ENCODE assay signal across 8 cellular contexts in genomic region chr17:40818733-40819527, GRCh38. TPM values are rescaled to one million over a fixed set of nuclear protein-coding genes. Genes with fewer than 3 reads are reported as not detected.
DNase-seq lines count a peak whose midpoint lies in the region; ATAC-seq, FAIRE-seq and TF ChIP-seq lines count a peak whose summit lies in the region.

No MANE protein-coding gene starts in this region.

- H3K9me3 Mint-ChIP-seq in activated naive CD4-positive, alpha-beta T cell treated with anti-CD3 and anti-CD28 coated beads, Interleukin-2, amount 10 ng/mL, durations not matched to agents 7 days and 5 days = peaks cover 3% of the 10 kb centered on the region

- CTCF ChIA-PET in activated naive CD4-positive, alpha-beta T cell treated with anti-CD3 and anti-CD28 coated beads, Interleukin-2, amount 10 ng/mL, durations not matched to agents 7 days and 5 days (lab: Charles Lee) = interaction anchor here (0.7 to 1.2 kb wide), 4 partner anchors 10 to 847 kb away, joined by 3 to 4 read pairs (median 4); no protein-coding TSS in a partner anchor

- H3K27me3 Mint-ChIP-seq in activated naive CD4-positive, alpha-beta T cell treated with anti-CD3 and anti-CD28 coated beads, Interleukin-2, amount 10 ng/mL, durations not matched to agents 7 days and 5 days = peaks cover 14% of the 10 kb centered on the region

- peaks cover 21% of the 10 kb centered on the region for H3F3A ChIP-seq in MM.1S (ENCODE audit: insufficient read depth, low read length)

- peak overlapping the region; percentile 77 for H3K4me3 ChIP-seq in MM.1S (ENCODE audit: low read length)

- H3K4me2 ChIP-seq in MM.1S (ENCODE audit: low read depth, low read length) = peak overlapping the region; percentile 64

- no peaks in the 10 kb centered on the region for H3K9me3 ChIP-seq in MM.1S (replicated peaks; ENCODE audit: insufficient read depth, low read length)

- no peak for FAIRE-seq in H54 (lab: Jason Lieb, UNC)

- H3K27me3 ChIP-seq in MM.1S (replicated peaks; ENCODE audit: insufficient read depth, low read length) = no peaks in the 10 kb centered on the region

- peak; percentile 74 for TF ChIP-seq POLR2A in H54 (IDR thresholded peaks at IDR 0.05; ENCODE audit: low read depth, low read length)

- H3K27ac ChIP-seq in MM.1S (ENCODE audit: low read length) = peak overlapping the region; percentile 67; the same call in 1 of the 2 replicates
- peak overlapping the region; percentile 42 for H3K27ac ChIP-seq in temporal lobe (ENCODE audit: low read depth, low read length)

- peak overlapping the region; percentile 96 for H3K27ac Mint-ChIP-seq in activated naive CD4-positive, alpha-beta T cell treated with anti-CD3 and anti-CD28 coated beads, Interleukin-2, amount 10 ng/mL, durations not matched to agents 7 days and 5 days

- H3K79me2 ChIP-seq in MM.1S (ENCODE audit: low read length) = peaks cover 10% of the 10 kb centered on the region; the same call in 1 of the 2 replicates

- H3K9me2 ChIP-seq in MM.1S (replicated peaks; ENCODE audit: insufficient read depth, low read length) = no peaks in the 10 kb centered on the region

- peaks cover 29% of the 10 kb centered on the region for H3K4me1 Mint-ChIP-seq in activated naive CD4-positive, alpha-beta T cell treated with anti-CD3 and anti-CD28 coated beads, Interleukin-2, amount 10 ng/mL, durations not matched to agents 7 days and 5 days

- H4K20me1 ChIP-seq in MM.1S (ENCODE audit: insufficient read depth, low read length) = no peaks in the 10 kb centered on the region

- no peaks in the 10 kb centered on the region for H3K36me3 ChIP-seq in MM.1S (replicated peaks; ENCODE audit: insufficient read depth, low read length)

- ATAC-seq in omental fat pad (ENCODE audit: low FRiP score) = peak; percentile 95

- peak overlapping the region; percentile 80 for H2AFZ ChIP-seq in MM.1S (ENCODE audit: low read length)

- peak overlapping the region; percentile 64 for H3K9ac ChIP-seq in MM.1S (ENCODE audit: low read length)

- TF ChIP-seq CTCF in MM.1S (IDR thresholded peaks at IDR 0.05; ENCODE audit: low read length) (no peak), omental fat pad (IDR thresholded peaks at IDR 0.05) (no peak)

- H3K36me3 Mint-ChIP-seq in activated naive CD4-positive, alpha-beta T cell treated with anti-CD3 and anti-CD28 coated beads, Interleukin-2, amount 10 ng/mL, durations not matched to agents 7 days and 5 days = peaks cover 28% of the 10 kb centered on the region

- H3K4me3 Mint-ChIP-seq in activated naive CD4-positive, alpha-beta T cell treated with anti-CD3 and anti-CD28 coated beads, Interleukin-2, amount 10 ng/mL, durations not matched to agents 7 days and 5 days = peak overlapping the region; percentile 82

- 0 out of 2 replicates have a peak, but pooled peaks cover 8% of the 10 kb centered on the region for H3K4me1 ChIP-seq in MM.1S (ENCODE audit: low read length)

- DNase-seq in DMS79 treated with DMSO at 0.1 percent for 48 hours (lab: John Stamatoyannopoulos, UW) = peak; percentile 64
- DNase-seq in H54 (ENCODE audit: insufficient read length, low spot score) = peak; percentile 45
- peak; percentile 85 for DNase-seq in MM.1S
- peak; percentile 69 for DNase-seq in SK-N-DZ (ENCODE audit: low spot score)
- DNase-seq in activated naive CD4-positive, alpha-beta T cell treated with anti-CD3 and anti-CD28 coated beads, Interleukin-2, amount 10 ng/mL, durations not matched to agents 7 days and 5 days = peak; percentile 86
- peak; percentile 70 for DNase-seq in globus pallidus (ENCODE audit: low spot score)
- DNase-seq in omental fat pad (ENCODE audit: low spot score) = peak; percentile 32

RNA-seq across cellular contexts. Expression of gene KRT10, which starts 3.5 kb away (rescaled TPM):
- 8.9 and 26.5 TPM in 2 replicates for polyA plus RNA-seq in SK-N-DZ (2014; cell fraction: cytosol; rRNA removed)
- 2.3 and 9.6 TPM in 2 replicates for polyA plus RNA-seq in SK-N-DZ (2014; cell fraction: nucleus; rRNA removed)
- total RNA-seq in omental fat pad = 10 to 100 TPM in 2 of 4 donors, 1 to 10 TPM in 2; 4.4 to 17.5 (median 10.8) TPM
- 4.4 TPM for total RNA-seq in temporal lobe

RNA-seq across cellular contexts. Expression of gene KRT28, which starts 19.2 kb away (rescaled TPM):
- not detected in 2 replicates for polyA plus RNA-seq in SK-N-DZ (2014; cell fraction: cytosol; rRNA removed)
- polyA plus RNA-seq in SK-N-DZ (2014; cell fraction: nucleus; rRNA removed) = not detected in 2 replicates
- total RNA-seq in omental fat pad (not detected), temporal lobe (0.25 TPM)

RNA-seq across cellular contexts. Expression of gene KRT27, which starts 36.6 kb away (rescaled TPM):
- polyA plus RNA-seq in SK-N-DZ (2014; cell fraction: cytosol; rRNA removed) = not detected in 2 replicates
- not detected in 2 replicates for polyA plus RNA-seq in SK-N-DZ (2014; cell fraction: nucleus; rRNA removed)
- not detected for total RNA-seq in omental fat pad
- total RNA-seq in temporal lobe = 0.25 TPM

RNA-seq across cellular contexts. Expression of gene KRT26, which starts 46.9 kb away (rescaled TPM):
- polyA plus RNA-seq in SK-N-DZ (2014; cell fraction: cytosol; rRNA removed) = not detected in 2 replicates
- not detected in 2 replicates for polyA plus RNA-seq in SK-N-DZ (2014; cell fraction: nucleus; rRNA removed)
- total RNA-seq in omental fat pad (not detected), temporal lobe (not detected)

RNA-seq across cellular contexts. Expression of gene KRT12, which starts 48.1 kb away (rescaled TPM):
- 0.05 TPM in 1 of 2 replicates, not detected in the other for polyA plus RNA-seq in SK-N-DZ (2014; cell fraction: cytosol; rRNA removed)
- not detected in 2 replicates for polyA plus RNA-seq in SK-N-DZ (2014; cell fraction: nucleus; rRNA removed)
- total RNA-seq in omental fat pad (not detected), temporal lobe (not detected)

Comparison
In these comparisons a context has a peak if more than half of its experiments do, and no peak if none do; other contexts are left out.
1. Peak in every context shown above with its lines: DNase-seq, ATAC-seq, H3K4me3 ChIP-seq and H3K27ac ChIP-seq.
2. DNase-seq: peak in every context shown above with its lines; median percentile 86 in activated naive CD4-positive, alpha-beta T cell treated with anti-CD3 and anti-CD28 coated beads, Interleukin-2, amount 10 ng/mL, durations not matched to agents 7 days and 5 days; 85 in MM.1S; 70 in globus pallidus; 69 in SK-N-DZ; 64 in DMS79 treated with DMSO at 0.1 percent for 48 hours; 45 in H54; 32 in omental fat pad.